ENCODE assay signal across 21 cellular contexts in genomic region chr20:2164966-2165365, GRCh38.
"Had no signal": no experiment of that assay in that cellular context is flagged by ENCODE, and none has a peak within 500 bp of the region (broad histone marks: within the 10 kb centered on the region; RNA-seq: fewer than 3 reads in every experiment).

No MANE protein-coding gene starts in this region.

- H3K4me3 ChIP-seq: Peyer's patch, SJCRH30 had no signal

- ATAC-seq: activated CD8-positive, alpha-beta T cell treated with anti-CD3 and anti-CD28 coated beads for 36 hours had no signal

- H3K36me3 ChIP-seq: Peyer's patch, SJCRH30, WERI-Rb-1 had no signal

- H3K9me3 ChIP-seq: Peyer's patch, SJCRH30, SK-N-SH had no signal

- DNase-seq: activated CD4-positive, alpha-beta T cell treated with anti-CD3 and anti-CD28 coated beads for 4 hours; activated CD8-positive, alpha-beta memory T cell treated with anti-CD3 and anti-CD28 coated beads, Interleukin-2, amount 50 U/mL, for 48 hours; activated CD8-positive, alpha-beta T cell treated with anti-CD3 and anti-CD28 coated beads for 36 hours; activated gamma-delta T cell; activated naive CD4-positive, alpha-beta T cell treated with anti-CD3 and anti-CD28 coated beads for 36 hours; activated T-cell treated with anti-CD3 and anti-CD28 coated beads, Interleukin-2, amount 50 U/mL, for 1 hour; amygdala; KBM-7; NCI-H1048; NCI-H146; NCI-H187 treated with DMSO at 0.1 percent for 48 hours; NCI-H2081 treated with DMSO at 0.1 percent for 48 hours; NCI-H446; NCI-H524; Peyer's patch; Right ventricle myocardium superior; SJCRH30; SK-N-SH; T-helper 1 cell; WERI-Rb-1 had no signal

- H3K27ac ChIP-seq: Peyer's patch, RWPE1, SJCRH30, WERI-Rb-1 had no signal

- H3K27me3 ChIP-seq: Peyer's patch, SJCRH30 had no signal

- H3K4me1 ChIP-seq: Peyer's patch, SJCRH30 had no signal
